ENCODE assay signal across 10 cellular contexts in genomic region chr3:101851072-101851471, GRCh38. TPM values are rescaled to one million over a fixed set of nuclear protein-coding genes. Genes with fewer than 3 reads are reported as not detected.
A peak's percentile ranks its signal among the peaks of the same experiment; 100 is the strongest.
DNase-seq lines count a peak whose midpoint lies in the region; ATAC-seq and TF ChIP-seq lines count a peak whose summit lies in the region.
"Had no signal": no experiment of that assay in that cellular context is flagged by ENCODE, and none has a peak within 500 bp of the region (broad histone marks: within the 10 kb centered on the region; RNA-seq: fewer than 3 reads in every experiment).

No MANE protein-coding gene starts in this region.

- DNase-seq in heart left ventricle: no peak
- DNase-seq in cardiac septum (ENCODE audit: low spot score): no peak
- DNase-seq in body of pancreas: no peak
- no peak for DNase-seq in memory B cell (ENCODE audit: low spot score in 2 of 2)
- no peak for DNase-seq in upper lobe of right lung
- DNase-seq in HPDE6-E6E7 (ENCODE audit: extremely low spot score): no peak
- no peak for DNase-seq in ecto neural progenitor cell (ENCODE audit: low spot score)
- DNase-seq: head of caudate nucleus, NCI-H187 treated with DMSO at 0.1 percent for 48 hours had no signal

- ATAC-seq in heart left ventricle (peak in 1 of 4 donors; percentile 21), body of pancreas (no peak), memory B cell (ENCODE audit: low read depth) (no peak), upper lobe of right lung (no peak), HG02642 (IDR thresholded peaks at IDR 0.05; ENCODE audit: poor library complexity, unreplicated experiment) (no peak)

- H3K9me3 ChIP-seq in heart left ventricle (no peaks in the 10 kb centered on the region), body of pancreas (no peaks in the 10 kb centered on the region), upper lobe of right lung (no peaks in the 10 kb centered on the region)

- H3K36me3 ChIP-seq in heart left ventricle: peaks cover 3 to 52% (median 43%) of the 10 kb centered on the region in 9 donors
- H3K36me3 ChIP-seq in body of pancreas (replicated peaks in 1 of 2; ENCODE audit: insufficient read depth in 1 of 2, low read depth in 2 of 2): peaks cover 8 to 26% of the 10 kb centered on the region in 2 donors
- peaks cover 46% of the 10 kb centered on the region for H3K36me3 ChIP-seq in upper lobe of right lung

- H3K36me3 Mint-ChIP-seq in memory B cell: peaks cover 31% of the 10 kb centered on the region

- no peaks in the 10 kb centered on the region for H3K27me3 Mint-ChIP-seq in memory B cell

- H3K4me3 ChIP-seq in heart left ventricle (peak overlapping the region; percentile 77 to 99 (median 89)), body of pancreas (peak overlapping the region; percentile 64 to 95), upper lobe of right lung (peak overlapping the region; percentile 92)

- 12 to 21% (median 20%) methylated on average over 2 of the region's 2 CpGs for WGBS in heart left ventricle, 4 donors
- WGBS in body of pancreas, 2 donors: 8 to 15% methylated on average over 2 of the region's 2 CpGs

- no peaks in the 10 kb centered on the region for H3K9me3 Mint-ChIP-seq in memory B cell

- H3K4me1 ChIP-seq in heart left ventricle: peaks cover 0 to 66% (median 13%) of the 10 kb centered on the region in 12 donors
- peaks cover 67% of the 10 kb centered on the region for H3K4me1 ChIP-seq in body of pancreas
- H3K4me1 ChIP-seq in upper lobe of right lung: peaks cover 50% of the 10 kb centered on the region

- no peak for TF ChIP-seq CTCF in heart left ventricle (IDR thresholded peaks at IDR 0.05)
- no peak for TF ChIP-seq CTCF in body of pancreas (IDR thresholded peaks at IDR 0.05)
- no peak for TF ChIP-seq CTCF in upper lobe of right lung (IDR thresholded peaks at IDR 0.05)

- H3K4me3 Mint-ChIP-seq in memory B cell: peak overlapping the region; percentile 90

- intact Hi-C loops in heart left ventricle (cut with DNase I): loop anchor here in 4 of 10 donors (5.0 kb wide), 3 partner anchors 34 to 44 kb away; no protein-coding TSS in a partner anchor
- intact Hi-C loops in cardiac septum (cut with DNase I): loop anchor here (5.0 kb wide), 4 partner anchors 39 to 376 kb away; no protein-coding TSS in a partner anchor
- intact Hi-C loops in body of pancreas (cut with DNase I): no loop called here
- intact Hi-C loops in upper lobe of right lung (cut with DNase I): no loop called here

- TF ChIP-seq POLR2A in heart left ventricle (IDR thresholded peaks at IDR 0.05): no peak
- no peak for TF ChIP-seq POLR2A in body of pancreas (IDR thresholded peaks at IDR 0.05)

- H3K27ac ChIP-seq in heart left ventricle: peak overlapping the region; percentile 96 to 100 (median 99)
- H3K27ac ChIP-seq in body of pancreas: peak overlapping the region; percentile 97 to 100 (median 99)
- peak overlapping the region; percentile 99 for H3K27ac ChIP-seq in upper lobe of right lung

- H3K27me3 ChIP-seq in heart left ventricle: no peaks in the 10 kb centered on the region
- H3K27me3 ChIP-seq in body of pancreas: no peaks in the 10 kb centered on the region
- H3K27me3 ChIP-seq in upper lobe of right lung: no peaks in the 10 kb centered on the region

- H3K4me1 Mint-ChIP-seq in memory B cell: peaks cover 45% of the 10 kb centered on the region

- H3K27ac Mint-ChIP-seq in memory B cell: peak overlapping the region; percentile 97

RNA-seq across cellular contexts. Expression of gene NFKBIZ, which starts 1.8 kb away (rescaled TPM):
- total RNA-seq in heart left ventricle (10 to 100 TPM in 4 of 9 donors, 1 to 10 TPM in 5; 6.9 to 44.8 (median 10.0) TPM), cardiac septum (16.0 TPM), body of pancreas (10 to 100 TPM; 30.1 to 92.3 TPM), upper lobe of right lung (87.7 TPM)
- polyA plus RNA-seq in heart left ventricle: 1 to 10 TPM; 5.6 to 7.2 TPM
